Comparison of ENCODE assay signal across 29 cellular contexts in the genomic region with DNA sequence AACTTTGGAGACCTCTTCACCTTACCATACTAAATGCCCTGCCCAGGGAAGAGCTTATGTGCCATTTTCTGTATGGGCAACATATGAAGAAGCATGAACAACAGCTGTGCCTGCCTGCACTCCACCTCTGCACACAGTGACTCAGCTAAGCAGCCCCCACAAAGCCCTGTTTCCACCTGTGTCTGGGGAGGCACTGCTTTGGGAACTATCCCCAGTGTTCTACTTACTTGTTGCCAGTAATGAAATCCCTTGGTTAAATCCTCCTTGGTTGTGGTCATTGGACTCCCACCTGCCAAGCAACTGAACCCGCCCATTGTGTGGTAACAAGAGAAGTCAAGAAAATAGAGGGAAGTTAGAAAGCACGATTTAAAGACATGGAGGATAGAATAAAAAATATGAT.
"Had no signal": no experiment of that assay in that cellular context is flagged by ENCODE, and none has a peak within 500 bp of the region (broad histone marks: within the 10 kb centered on the region; RNA-seq: fewer than 3 reads in every experiment).

No MANE protein-coding gene starts in this region.

- H3K4me1 ChIP-seq: ascending aorta, colonic mucosa, gastroesophageal sphincter, pancreas, prostate gland had no signal

- H3K4me3 Mint-ChIP-seq: activated naive CD4-positive, alpha-beta T cell treated with anti-CD3 and anti-CD28 coated beads, Interleukin-2, amount 10 ng/mL, durations not matched to agents 7 days and 5 days; activated naive CD8-positive, alpha-beta T cell treated with anti-CD3 and anti-CD28 coated beads, Interleukin-2, amount 10 ng/mL, durations not matched to agents 7 days and 5 days; activated T-helper 1 cell treated with anti-CD3 and anti-CD28 coated beads, Interleukin-12 subunit alpha, Interleukin-12 subunit beta, Interleukin-2, Interleukin-4 antibody, amounts not matched to agents 30 ng/mL and 10 ng/mL and 1 ng/mL, durations not matched to agents 14 hours and 24 hours and 36 hours; brain; nephron; stimulated activated effector memory CD8-positive, alpha-beta T cell treated with anti-CD3 and anti-CD28 coated beads, Interleukin-12 subunit alpha, Interleukin-12 subunit beta, amount 100 ng/mL, for 72 hours; stimulated activated naive CD8-positive, alpha-beta T cell treated with anti-CD3 and anti-CD28 coated beads, Interleukin-15, Interleukin-2, amounts not matched to agents 100 ng/mL and 50 ng/mL, for 24 hours had no signal

- H3K9me3 Mint-ChIP-seq: activated naive CD4-positive, alpha-beta T cell treated with anti-CD3 and anti-CD28 coated beads, Interleukin-2, amount 10 ng/mL, durations not matched to agents 7 days and 5 days; activated naive CD8-positive, alpha-beta T cell treated with anti-CD3 and anti-CD28 coated beads, Interleukin-2, amount 10 ng/mL, durations not matched to agents 7 days and 5 days; activated T-helper 1 cell treated with anti-CD3 and anti-CD28 coated beads, Interleukin-12 subunit alpha, Interleukin-12 subunit beta, Interleukin-2, Interleukin-4 antibody, amounts not matched to agents 30 ng/mL and 10 ng/mL and 1 ng/mL, durations not matched to agents 14 hours and 24 hours and 36 hours; brain; nephron; stimulated activated effector memory CD8-positive, alpha-beta T cell treated with anti-CD3 and anti-CD28 coated beads, Interleukin-12 subunit alpha, Interleukin-12 subunit beta, amount 100 ng/mL, for 72 hours; stimulated activated naive CD8-positive, alpha-beta T cell treated with anti-CD3 and anti-CD28 coated beads, Interleukin-15, Interleukin-2, amounts not matched to agents 100 ng/mL and 50 ng/mL, for 24 hours had no signal

- H3K9me3 ChIP-seq: ascending aorta, colonic mucosa, gastroesophageal sphincter, mucosa of descending colon, pancreas, prostate gland, thoracic aorta had no signal

- ATAC-seq: gastroesophageal sphincter; left cardiac atrium; left ventricle myocardium superior; mucosa of descending colon; pancreas; sciatic nerve; stimulated activated effector memory CD8-positive, alpha-beta T cell treated with anti-CD3 and anti-CD28 coated beads, Interleukin-12 subunit alpha, Interleukin-12 subunit beta, amount 100 ng/mL, for 72 hours had no signal

- H3K27me3 Mint-ChIP-seq: activated naive CD4-positive, alpha-beta T cell treated with anti-CD3 and anti-CD28 coated beads, Interleukin-2, amount 10 ng/mL, durations not matched to agents 7 days and 5 days; activated naive CD8-positive, alpha-beta T cell treated with anti-CD3 and anti-CD28 coated beads, Interleukin-2, amount 10 ng/mL, durations not matched to agents 7 days and 5 days; brain; stimulated activated naive CD8-positive, alpha-beta T cell treated with anti-CD3 and anti-CD28 coated beads, Interleukin-15, Interleukin-2, amounts not matched to agents 100 ng/mL and 50 ng/mL, for 24 hours had no signal

- H3K36me3 ChIP-seq: cardiac muscle cell, colonic mucosa, gastroesophageal sphincter, pancreas, prostate gland had no signal

- H3K36me3 Mint-ChIP-seq: activated naive CD4-positive, alpha-beta T cell treated with anti-CD3 and anti-CD28 coated beads, Interleukin-2, amount 10 ng/mL, durations not matched to agents 7 days and 5 days; activated naive CD8-positive, alpha-beta T cell treated with anti-CD3 and anti-CD28 coated beads, Interleukin-2, amount 10 ng/mL, durations not matched to agents 7 days and 5 days; brain; stimulated activated effector memory CD8-positive, alpha-beta T cell treated with anti-CD3 and anti-CD28 coated beads, Interleukin-12 subunit alpha, Interleukin-12 subunit beta, amount 100 ng/mL, for 72 hours had no signal

- H3K27ac ChIP-seq: ascending aorta, cardiac muscle cell, colonic mucosa, gastroesophageal sphincter, pancreas, prostate gland, thoracic aorta, VCaP had no signal

- H3K27ac Mint-ChIP-seq: activated naive CD4-positive, alpha-beta T cell treated with anti-CD3 and anti-CD28 coated beads, Interleukin-2, amount 10 ng/mL, durations not matched to agents 7 days and 5 days; activated naive CD8-positive, alpha-beta T cell treated with anti-CD3 and anti-CD28 coated beads, Interleukin-2, amount 10 ng/mL, durations not matched to agents 7 days and 5 days; activated T-helper 1 cell treated with anti-CD3 and anti-CD28 coated beads, Interleukin-12 subunit alpha, Interleukin-12 subunit beta, Interleukin-2, Interleukin-4 antibody, amounts not matched to agents 30 ng/mL and 10 ng/mL and 1 ng/mL, durations not matched to agents 14 hours and 24 hours and 36 hours; brain; nephron; stimulated activated effector memory CD8-positive, alpha-beta T cell treated with anti-CD3 and anti-CD28 coated beads, Interleukin-12 subunit alpha, Interleukin-12 subunit beta, amount 100 ng/mL, for 72 hours; stimulated activated naive CD8-positive, alpha-beta T cell treated with anti-CD3 and anti-CD28 coated beads, Interleukin-15, Interleukin-2, amounts not matched to agents 100 ng/mL and 50 ng/mL, for 24 hours had no signal

- H3K4me3 ChIP-seq: ascending aorta, cardiac muscle cell, colonic mucosa, gastroesophageal sphincter, mucosa of descending colon, pancreas, prostate gland, thoracic aorta had no signal

- H3K4me1 Mint-ChIP-seq: activated naive CD4-positive, alpha-beta T cell treated with anti-CD3 and anti-CD28 coated beads, Interleukin-2, amount 10 ng/mL, durations not matched to agents 7 days and 5 days; activated naive CD8-positive, alpha-beta T cell treated with anti-CD3 and anti-CD28 coated beads, Interleukin-2, amount 10 ng/mL, durations not matched to agents 7 days and 5 days; brain; nephron; stimulated activated effector memory CD8-positive, alpha-beta T cell treated with anti-CD3 and anti-CD28 coated beads, Interleukin-12 subunit alpha, Interleukin-12 subunit beta, amount 100 ng/mL, for 72 hours had no signal

- H3K27me3 ChIP-seq: ascending aorta, cardiac muscle cell, colonic mucosa, gastroesophageal sphincter, pancreas had no signal

- DNase-seq: activated CD4-positive, alpha-beta T cell treated with anti-CD3 and anti-CD28 coated beads for 4 hours; activated CD4-positive, alpha-beta T cell treated with anti-CD3 and anti-CD28 coated beads, Interleukin-2, amount 50 U/mL, for 4 hours; activated gamma-delta T cell; activated naive CD4-positive, alpha-beta T cell treated with anti-CD3 and anti-CD28 coated beads, Interleukin-2, amount 10 ng/mL, durations not matched to agents 7 days and 5 days; activated naive CD8-positive, alpha-beta T cell treated with anti-CD3 and anti-CD28 coated beads, Interleukin-2, amount 10 ng/mL, durations not matched to agents 7 days and 5 days; cerebellar nuclear complex; colonic mucosa; effector CD8-positive, alpha-beta T cell; hippocampal formation; left cardiac atrium; left ventricle myocardium superior; mucosa of descending colon; pancreas; retina; small intestine; stimulated activated CD4-positive, alpha-beta T cell treated with anti-CD3 and anti-CD28 coated beads, Interleukin-4, amount 100 ng/mL, for 24 hours; trophoblast cell had no signal
